17 cellular contexts compared by ENCODE assay signal in genomic region chr7:46360811-46361210, GRCh38.
A peak's percentile ranks its signal among the peaks of the same experiment; 100 is the strongest.
DNase-seq lines count a peak whose midpoint lies in the region; ATAC-seq, FAIRE-seq and TF ChIP-seq lines count a peak whose summit lies in the region.
"Had no signal": no experiment of that assay in that cellular context is flagged by ENCODE, and none has a peak within 500 bp of the region (broad histone marks: within the 10 kb centered on the region; RNA-seq: fewer than 3 reads in every experiment).

No MANE protein-coding gene starts in this region.

- no peak overlapping the region for H2AFZ ChIP-seq in OCI-LY3 (ENCODE audit: low read depth, low read length)

- CTCF ChIA-PET in A549 (lab: Yijun Ruan, JAX) = interaction anchor here (2.9 kb wide), 1 partner anchor 438 kb away, joined by 12 read pairs; no protein-coding TSS in a partner anchor

- ATAC-seq in A549 = 0 out of 6 replicates have a peak, but pooled peaks of 1 of the 2 experiments have one; percentile 30
- ATAC-seq in stimulated activated effector memory CD8-positive, alpha-beta T cell treated with anti-CD3 and anti-CD28 coated beads, Interleukin-12 subunit alpha, Interleukin-12 subunit beta, amount 100 ng/mL, for 72 hours = no peak

- H3K9me3 Mint-ChIP-seq in chondrocyte (ENCODE audit: low read depth) = no peaks in the 10 kb centered on the region
- H3K9me3 Mint-ChIP-seq in stimulated activated effector memory CD8-positive, alpha-beta T cell treated with anti-CD3 and anti-CD28 coated beads, Interleukin-12 subunit alpha, Interleukin-12 subunit beta, amount 100 ng/mL, for 72 hours = no peaks in the 10 kb centered on the region

- H3K4me2 ChIP-seq in A549 (no peak overlapping the region), OCI-LY3 (ENCODE audit: low read length) (no peak overlapping the region)

- POLR2A ChIA-PET in A549 (lab: Yijun Ruan, JAX) = no interaction called here

- no peak overlapping the region for H3K4me3 Mint-ChIP-seq in chondrocyte (ENCODE audit: unreplicated experiment)
- H3K4me3 Mint-ChIP-seq in stimulated activated effector memory CD8-positive, alpha-beta T cell treated with anti-CD3 and anti-CD28 coated beads, Interleukin-12 subunit alpha, Interleukin-12 subunit beta, amount 100 ng/mL, for 72 hours = no peak overlapping the region
- H3K4me3 Mint-ChIP-seq: B cell; CD4-positive, alpha-beta memory T cell had no signal

- TF ChIP-seq EP300 in A549 (IDR thresholded peaks at IDR 0.05) = no peak

- 59% methylated on average over 2 of the region's 2 CpGs for WGBS in A549 (ENCODE audit: missing lambda C conversion rate)

- no peaks in the 10 kb centered on the region for H3K36me3 ChIP-seq in OCI-LY3 (replicated peaks; ENCODE audit: low read depth, low read length)
- H3K36me3 ChIP-seq: SJSA1 had no signal

- FAIRE-seq in A549 (lab: Jason Lieb, UNC) = no peak

- no peaks in the 10 kb centered on the region for H3K27me3 ChIP-seq in OCI-LY3 (ENCODE audit: low read depth, low read length)
- H3K27me3 ChIP-seq: SJSA1 had no signal

- no peak overlapping the region for H3K27ac Mint-ChIP-seq in chondrocyte (ENCODE audit: unreplicated experiment)
- H3K27ac Mint-ChIP-seq in stimulated activated effector memory CD8-positive, alpha-beta T cell treated with anti-CD3 and anti-CD28 coated beads, Interleukin-12 subunit alpha, Interleukin-12 subunit beta, amount 100 ng/mL, for 72 hours = no peak overlapping the region
- H3K27ac Mint-ChIP-seq: B cell; CD4-positive, alpha-beta memory T cell had no signal

- peaks cover 20% of the 10 kb centered on the region for H3K4me1 ChIP-seq in A549
- H3K4me1 ChIP-seq in OCI-LY3 (ENCODE audit: low read length) = peaks cover 14% of the 10 kb centered on the region
- H3K4me1 ChIP-seq: SJSA1 had no signal

- H3K9ac ChIP-seq in OCI-LY3 (ENCODE audit: low read length) = no peak overlapping the region

- peak; percentile 14 to 17; a peak in 2 of 5 replicates for TF ChIP-seq RAD21 in A549 (conservative IDR thresholded peaks at IDR 0.05 in 1 of 2, IDR thresholded peaks at IDR 0.05 in 1 of 2)

- TF ChIP-seq CTCF in A549 (IDR thresholded peaks at IDR 0.05) (no peak), OCI-LY3 (IDR thresholded peaks at IDR 0.05; ENCODE audit: low read depth, low read length) (peak; percentile 24), chondrocyte (IDR thresholded peaks at IDR 0.05) (peak; percentile 9)

- no peaks in the 10 kb centered on the region for H3K36me3 Mint-ChIP-seq in chondrocyte (ENCODE audit: low read depth)
- H3K36me3 Mint-ChIP-seq in stimulated activated effector memory CD8-positive, alpha-beta T cell treated with anti-CD3 and anti-CD28 coated beads, Interleukin-12 subunit alpha, Interleukin-12 subunit beta, amount 100 ng/mL, for 72 hours = no peaks in the 10 kb centered on the region
- H3K36me3 Mint-ChIP-seq: CD4-positive, alpha-beta memory T cell had no signal

- H3K4me3 ChIP-seq in A549 (no peak overlapping the region), OCI-LY3 (ENCODE audit: low read length) (no peak overlapping the region)
- H3K4me3 ChIP-seq: SJSA1 had no signal

- H3K27me3 Mint-ChIP-seq in chondrocyte (ENCODE audit: low read depth) = no peaks in the 10 kb centered on the region
- H3K27me3 Mint-ChIP-seq: B cell; CD4-positive, alpha-beta memory T cell had no signal

- no peaks in the 10 kb centered on the region for H3K4me1 Mint-ChIP-seq in chondrocyte (ENCODE audit: low read depth)
- no peaks in the 10 kb centered on the region for H3K4me1 Mint-ChIP-seq in stimulated activated effector memory CD8-positive, alpha-beta T cell treated with anti-CD3 and anti-CD28 coated beads, Interleukin-12 subunit alpha, Interleukin-12 subunit beta, amount 100 ng/mL, for 72 hours
- H3K4me1 Mint-ChIP-seq: B cell; CD4-positive, alpha-beta memory T cell had no signal

- H3K79me2 ChIP-seq in OCI-LY3 (ENCODE audit: low read length) = no peaks in the 10 kb centered on the region

- no peak for TF ChIP-seq POLR2A in A549 (IDR thresholded peaks at IDR 0.05; ENCODE audit: low read length)

- H3K9me3 ChIP-seq in A549 (no peaks in the 10 kb centered on the region), OCI-LY3 (ENCODE audit: insufficient read depth, low read length) (no peaks in the 10 kb centered on the region)
- H3K9me3 ChIP-seq: SJSA1 had no signal

- H4K20me1 ChIP-seq in OCI-LY3 (ENCODE audit: insufficient read depth, low read length) = no peaks in the 10 kb centered on the region

- H3K27ac ChIP-seq in A549 = peak overlapping the region in 1 of 2 experiments; percentile 45; a peak in 2 of 6 replicates
- H3K27ac ChIP-seq in OCI-LY3 (ENCODE audit: low read length) = no peak overlapping the region
- H3K27ac ChIP-seq: HL-60, RWPE1, SJSA1 had no signal

- DNase-seq in A549 (ENCODE audit: low read depth in 1 of 2, low spot score in 1 of 2) (no peak), ELR (ENCODE audit: low read depth) (peak; percentile 40), chondrocyte (ENCODE audit: low spot score) (no peak), HT-29 (ENCODE audit: low spot score) (no peak), GM19240 (ENCODE audit: insufficient read length, low spot score) (no peak)
- no peak for DNase-seq in stimulated activated effector memory CD8-positive, alpha-beta T cell treated with anti-CD3 and anti-CD28 coated beads, Interleukin-12 subunit alpha, Interleukin-12 subunit beta, amount 100 ng/mL, for 72 hours (ENCODE audit: low spot score in 2 of 2)
- DNase-seq: CD4-positive, alpha-beta memory T cell; KG1; NCI-H1105 treated with DMSO at 0.1 percent for 48 hours; NCI-H187; NCI-H446; NCI-H748 treated with DMSO at 0.1 percent for 48 hours had no signal

TF ChIP-seq in A549, 52 proteins besides CTCF, POLR2A, EP300 and RAD21:
- TF ChIP-seq ZFP36 (IDR thresholded peaks at IDR 0.05; ENCODE audit: borderline replicate concordance, partially characterized antibody) = no peak
- TF ChIP-seq SMC3 (IDR thresholded peaks at IDR 0.05) = peak; percentile 11; the same call in 1 of the 3 replicates
- TF ChIP-seq KDM5A (IDR thresholded peaks at IDR 0.05) = no peak
